ENCODE assay signal across 1 cellular context in the genomic region with DNA sequence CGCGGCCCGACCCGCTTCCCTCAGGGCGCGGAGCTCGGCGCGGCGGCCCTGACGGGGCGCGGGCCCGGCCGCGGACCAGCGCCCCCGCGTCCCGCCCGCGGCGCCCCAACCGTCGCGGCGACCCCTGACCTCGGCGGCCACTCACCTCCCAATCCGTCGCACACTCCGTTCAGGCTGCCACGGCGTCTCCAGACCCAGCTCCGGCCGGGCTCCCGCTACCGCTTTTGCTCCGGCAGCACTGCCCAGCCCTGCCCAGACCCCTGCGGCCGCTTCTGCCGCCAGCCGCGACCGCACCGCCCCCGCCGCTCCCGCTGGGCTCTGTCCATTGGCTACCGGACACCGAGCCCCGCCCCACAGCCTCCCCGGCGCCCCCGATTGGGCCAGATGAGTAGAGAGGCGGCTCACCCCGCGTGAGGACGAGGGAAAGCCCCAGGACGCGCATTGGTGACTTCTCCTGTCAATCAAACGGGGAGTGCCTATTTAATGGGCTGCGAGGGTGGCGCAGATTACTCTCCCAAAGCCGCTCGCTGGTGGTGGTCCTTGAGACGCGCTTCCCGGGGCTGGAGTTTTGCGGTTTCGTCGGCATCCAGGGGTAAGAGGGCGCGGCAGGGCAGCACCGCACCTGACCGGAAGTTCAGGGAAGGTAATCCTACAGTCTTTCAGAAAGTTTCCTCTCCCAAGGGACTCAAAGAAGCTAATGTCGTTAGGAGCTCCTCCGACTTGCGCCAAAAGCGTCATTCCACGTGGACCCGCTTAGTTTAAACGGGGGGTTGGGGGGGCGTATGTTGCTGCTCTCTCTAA.
A peak's percentile ranks its signal among the peaks of the same experiment; 100 is the strongest.
TF ChIP-seq lines count a peak whose summit lies in the region.

A gene with protein sequence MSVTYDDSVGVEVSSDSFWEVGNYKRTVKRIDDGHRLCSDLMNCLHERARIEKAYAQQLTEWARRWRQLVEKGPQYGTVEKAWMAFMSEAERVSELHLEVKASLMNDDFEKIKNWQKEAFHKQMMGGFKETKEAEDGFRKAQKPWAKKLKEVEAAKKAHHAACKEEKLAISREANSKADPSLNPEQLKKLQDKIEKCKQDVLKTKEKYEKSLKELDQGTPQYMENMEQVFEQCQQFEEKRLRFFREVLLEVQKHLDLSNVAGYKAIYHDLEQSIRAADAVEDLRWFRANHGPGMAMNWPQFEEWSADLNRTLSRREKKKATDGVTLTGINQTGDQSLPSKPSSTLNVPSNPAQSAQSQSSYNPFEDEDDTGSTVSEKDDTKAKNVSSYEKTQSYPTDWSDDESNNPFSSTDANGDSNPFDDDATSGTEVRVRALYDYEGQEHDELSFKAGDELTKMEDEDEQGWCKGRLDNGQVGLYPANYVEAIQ (minus strand): TSS at position 274 of the 801 bp plus-strand sequence. CDS start 103,069 bp downstream, outside the sequence.

TF ChIP-seq in K562, 482 proteins besides CTCF, POLR2A, EP300 and RAD21 (continued from another document and continues in another):
- TF ChIP-seq, protein P1, sequence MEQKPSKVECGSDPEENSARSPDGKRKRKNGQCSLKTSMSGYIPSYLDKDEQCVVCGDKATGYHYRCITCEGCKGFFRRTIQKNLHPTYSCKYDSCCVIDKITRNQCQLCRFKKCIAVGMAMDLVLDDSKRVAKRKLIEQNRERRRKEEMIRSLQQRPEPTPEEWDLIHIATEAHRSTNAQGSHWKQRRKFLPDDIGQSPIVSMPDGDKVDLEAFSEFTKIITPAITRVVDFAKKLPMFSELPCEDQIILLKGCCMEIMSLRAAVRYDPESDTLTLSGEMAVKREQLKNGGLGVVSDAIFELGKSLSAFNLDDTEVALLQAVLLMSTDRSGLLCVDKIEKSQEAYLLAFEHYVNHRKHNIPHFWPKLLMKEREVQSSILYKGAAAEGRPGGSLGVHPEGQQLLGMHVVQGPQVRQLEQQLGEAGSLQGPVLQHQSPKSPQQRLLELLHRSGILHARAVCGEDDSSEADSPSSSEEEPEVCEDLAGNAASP (IDR thresholded peaks at IDR 0.05) = no peak
- TF ChIP-seq, protein P2, sequence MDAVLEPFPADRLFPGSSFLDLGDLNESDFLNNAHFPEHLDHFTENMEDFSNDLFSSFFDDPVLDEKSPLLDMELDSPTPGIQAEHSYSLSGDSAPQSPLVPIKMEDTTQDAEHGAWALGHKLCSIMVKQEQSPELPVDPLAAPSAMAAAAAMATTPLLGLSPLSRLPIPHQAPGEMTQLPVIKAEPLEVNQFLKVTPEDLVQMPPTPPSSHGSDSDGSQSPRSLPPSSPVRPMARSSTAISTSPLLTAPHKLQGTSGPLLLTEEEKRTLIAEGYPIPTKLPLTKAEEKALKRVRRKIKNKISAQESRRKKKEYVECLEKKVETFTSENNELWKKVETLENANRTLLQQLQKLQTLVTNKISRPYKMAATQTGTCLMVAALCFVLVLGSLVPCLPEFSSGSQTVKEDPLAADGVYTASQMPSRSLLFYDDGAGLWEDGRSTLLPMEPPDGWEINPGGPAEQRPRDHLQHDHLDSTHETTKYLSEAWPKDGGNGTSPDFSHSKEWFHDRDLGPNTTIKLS (IDR thresholded peaks at IDR 0.05; ENCODE audit: borderline replicate concordance, low read depth) = peak; percentile 46; the same call in 1 of the 2 replicates
- TF ChIP-seq ZNF707 (CRISPR knock-in tag; conservative IDR thresholded peaks at IDR 0.05) (no peak), SMAD1 (IDR thresholded peaks at IDR 0.05; ENCODE audit: low read depth, low read length, partially characterized antibody) (no peak), HIVEP1 (CRISPR knock-in tag; IDR thresholded peaks at IDR 0.05) (no peak), POLR2B (IDR thresholded peaks at IDR 0.05; ENCODE audit: low read depth, partially characterized antibody) (peak; percentile 85), ZFP1 (CRISPR knock-in tag; IDR thresholded peaks at IDR 0.05) (no peak), ZNF583 (CRISPR knock-in tag; IDR thresholded peaks at IDR 0.05) (no peak), ZNF143 (CRISPR knock-in tag; IDR thresholded peaks at IDR 0.05) (no peak), FUS (optimal IDR thresholded peaks at IDR 0.05; ENCODE audit: low read depth, low read length) (no peak), BRD4 (IDR thresholded peaks at IDR 0.05) (no peak), ZFP30 (CRISPR knock-in tag; IDR thresholded peaks at IDR 0.05; ENCODE audit: borderline replicate concordance) (no peak), ZNF134 (CRISPR knock-in tag; conservative IDR thresholded peaks at IDR 0.05) (no peak), EZH2 (IDR thresholded peaks at IDR 0.05; ENCODE audit: borderline replicate concordance, low read depth, low read length) (no peak), MEF2A (IDR thresholded peaks at IDR 0.05; ENCODE audit: control insufficient read depth, low read depth, low read length) (no peak), ZNF444 (CRISPR knock-in tag; IDR thresholded peaks at IDR 0.05) (no peak), RBM25 (IDR thresholded peaks at IDR 0.05; ENCODE audit: low read depth, low read length, severe bottlenecking) (peak; percentile 91), BRD9 (IDR thresholded peaks at IDR 0.05; ENCODE audit: low read depth, partially characterized antibody) (no peak), EHMT2 (IDR thresholded peaks at IDR 0.05) (no peak), NCOR1 (IDR thresholded peaks at IDR 0.05) (no peak), CC2D1A (IDR thresholded peaks at IDR 0.05) (no peak), ZNF589 (CRISPR knock-in tag; IDR thresholded peaks at IDR 0.05; ENCODE audit: low read depth) (no peak), HLTF (IDR thresholded peaks at IDR 0.05) (no peak)
- TF ChIP-seq, protein P3, sequence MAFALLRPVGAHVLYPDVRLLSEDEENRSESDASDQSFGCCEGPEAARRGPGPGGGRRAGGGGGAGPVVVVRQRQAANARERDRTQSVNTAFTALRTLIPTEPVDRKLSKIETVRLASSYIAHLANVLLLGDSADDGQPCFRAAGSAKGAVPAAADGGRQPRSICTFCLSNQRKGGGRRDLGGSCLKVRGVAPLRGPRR (CRISPR knock-in tag; IDR thresholded peaks at IDR 0.05) = no peak
- TF ChIP-seq, protein P4, sequence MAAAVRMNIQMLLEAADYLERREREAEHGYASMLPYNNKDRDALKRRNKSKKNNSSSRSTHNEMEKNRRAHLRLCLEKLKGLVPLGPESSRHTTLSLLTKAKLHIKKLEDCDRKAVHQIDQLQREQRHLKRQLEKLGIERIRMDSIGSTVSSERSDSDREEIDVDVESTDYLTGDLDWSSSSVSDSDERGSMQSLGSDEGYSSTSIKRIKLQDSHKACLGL (CRISPR knock-in tag; IDR thresholded peaks at IDR 0.05; ENCODE audit: borderline replicate concordance, poor library complexity, severe bottlenecking) = no peak
- TF ChIP-seq, protein P5, sequence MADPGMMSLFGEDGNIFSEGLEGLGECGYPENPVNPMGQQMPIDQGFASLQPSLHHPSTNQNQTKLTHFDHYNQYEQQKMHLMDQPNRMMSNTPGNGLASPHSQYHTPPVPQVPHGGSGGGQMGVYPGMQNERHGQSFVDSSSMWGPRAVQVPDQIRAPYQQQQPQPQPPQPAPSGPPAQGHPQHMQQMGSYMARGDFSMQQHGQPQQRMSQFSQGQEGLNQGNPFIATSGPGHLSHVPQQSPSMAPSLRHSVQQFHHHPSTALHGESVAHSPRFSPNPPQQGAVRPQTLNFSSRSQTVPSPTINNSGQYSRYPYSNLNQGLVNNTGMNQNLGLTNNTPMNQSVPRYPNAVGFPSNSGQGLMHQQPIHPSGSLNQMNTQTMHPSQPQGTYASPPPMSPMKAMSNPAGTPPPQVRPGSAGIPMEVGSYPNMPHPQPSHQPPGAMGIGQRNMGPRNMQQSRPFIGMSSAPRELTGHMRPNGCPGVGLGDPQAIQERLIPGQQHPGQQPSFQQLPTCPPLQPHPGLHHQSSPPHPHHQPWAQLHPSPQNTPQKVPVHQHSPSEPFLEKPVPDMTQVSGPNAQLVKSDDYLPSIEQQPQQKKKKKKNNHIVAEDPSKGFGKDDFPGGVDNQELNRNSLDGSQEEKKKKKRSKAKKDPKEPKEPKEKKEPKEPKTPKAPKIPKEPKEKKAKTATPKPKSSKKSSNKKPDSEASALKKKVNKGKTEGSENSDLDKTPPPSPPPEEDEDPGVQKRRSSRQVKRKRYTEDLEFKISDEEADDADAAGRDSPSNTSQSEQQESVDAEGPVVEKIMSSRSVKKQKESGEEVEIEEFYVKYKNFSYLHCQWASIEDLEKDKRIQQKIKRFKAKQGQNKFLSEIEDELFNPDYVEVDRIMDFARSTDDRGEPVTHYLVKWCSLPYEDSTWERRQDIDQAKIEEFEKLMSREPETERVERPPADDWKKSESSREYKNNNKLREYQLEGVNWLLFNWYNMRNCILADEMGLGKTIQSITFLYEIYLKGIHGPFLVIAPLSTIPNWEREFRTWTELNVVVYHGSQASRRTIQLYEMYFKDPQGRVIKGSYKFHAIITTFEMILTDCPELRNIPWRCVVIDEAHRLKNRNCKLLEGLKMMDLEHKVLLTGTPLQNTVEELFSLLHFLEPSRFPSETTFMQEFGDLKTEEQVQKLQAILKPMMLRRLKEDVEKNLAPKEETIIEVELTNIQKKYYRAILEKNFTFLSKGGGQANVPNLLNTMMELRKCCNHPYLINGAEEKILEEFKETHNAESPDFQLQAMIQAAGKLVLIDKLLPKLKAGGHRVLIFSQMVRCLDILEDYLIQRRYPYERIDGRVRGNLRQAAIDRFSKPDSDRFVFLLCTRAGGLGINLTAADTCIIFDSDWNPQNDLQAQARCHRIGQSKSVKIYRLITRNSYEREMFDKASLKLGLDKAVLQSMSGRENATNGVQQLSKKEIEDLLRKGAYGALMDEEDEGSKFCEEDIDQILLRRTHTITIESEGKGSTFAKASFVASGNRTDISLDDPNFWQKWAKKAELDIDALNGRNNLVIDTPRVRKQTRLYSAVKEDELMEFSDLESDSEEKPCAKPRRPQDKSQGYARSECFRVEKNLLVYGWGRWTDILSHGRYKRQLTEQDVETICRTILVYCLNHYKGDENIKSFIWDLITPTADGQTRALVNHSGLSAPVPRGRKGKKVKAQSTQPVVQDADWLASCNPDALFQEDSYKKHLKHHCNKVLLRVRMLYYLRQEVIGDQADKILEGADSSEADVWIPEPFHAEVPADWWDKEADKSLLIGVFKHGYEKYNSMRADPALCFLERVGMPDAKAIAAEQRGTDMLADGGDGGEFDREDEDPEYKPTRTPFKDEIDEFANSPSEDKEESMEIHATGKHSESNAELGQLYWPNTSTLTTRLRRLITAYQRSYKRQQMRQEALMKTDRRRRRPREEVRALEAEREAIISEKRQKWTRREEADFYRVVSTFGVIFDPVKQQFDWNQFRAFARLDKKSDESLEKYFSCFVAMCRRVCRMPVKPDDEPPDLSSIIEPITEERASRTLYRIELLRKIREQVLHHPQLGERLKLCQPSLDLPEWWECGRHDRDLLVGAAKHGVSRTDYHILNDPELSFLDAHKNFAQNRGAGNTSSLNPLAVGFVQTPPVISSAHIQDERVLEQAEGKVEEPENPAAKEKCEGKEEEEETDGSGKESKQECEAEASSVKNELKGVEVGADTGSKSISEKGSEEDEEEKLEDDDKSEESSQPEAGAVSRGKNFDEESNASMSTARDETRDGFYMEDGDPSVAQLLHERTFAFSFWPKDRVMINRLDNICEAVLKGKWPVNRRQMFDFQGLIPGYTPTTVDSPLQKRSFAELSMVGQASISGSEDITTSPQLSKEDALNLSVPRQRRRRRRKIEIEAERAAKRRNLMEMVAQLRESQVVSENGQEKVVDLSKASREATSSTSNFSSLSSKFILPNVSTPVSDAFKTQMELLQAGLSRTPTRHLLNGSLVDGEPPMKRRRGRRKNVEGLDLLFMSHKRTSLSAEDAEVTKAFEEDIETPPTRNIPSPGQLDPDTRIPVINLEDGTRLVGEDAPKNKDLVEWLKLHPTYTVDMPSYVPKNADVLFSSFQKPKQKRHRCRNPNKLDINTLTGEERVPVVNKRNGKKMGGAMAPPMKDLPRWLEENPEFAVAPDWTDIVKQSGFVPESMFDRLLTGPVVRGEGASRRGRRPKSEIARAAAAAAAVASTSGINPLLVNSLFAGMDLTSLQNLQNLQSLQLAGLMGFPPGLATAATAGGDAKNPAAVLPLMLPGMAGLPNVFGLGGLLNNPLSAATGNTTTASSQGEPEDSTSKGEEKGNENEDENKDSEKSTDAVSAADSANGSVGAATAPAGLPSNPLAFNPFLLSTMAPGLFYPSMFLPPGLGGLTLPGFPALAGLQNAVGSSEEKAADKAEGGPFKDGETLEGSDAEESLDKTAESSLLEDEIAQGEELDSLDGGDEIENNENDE (IDR thresholded peaks at IDR 0.05; ENCODE audit: low read depth, low read length) = no peak
- TF ChIP-seq, protein P6, sequence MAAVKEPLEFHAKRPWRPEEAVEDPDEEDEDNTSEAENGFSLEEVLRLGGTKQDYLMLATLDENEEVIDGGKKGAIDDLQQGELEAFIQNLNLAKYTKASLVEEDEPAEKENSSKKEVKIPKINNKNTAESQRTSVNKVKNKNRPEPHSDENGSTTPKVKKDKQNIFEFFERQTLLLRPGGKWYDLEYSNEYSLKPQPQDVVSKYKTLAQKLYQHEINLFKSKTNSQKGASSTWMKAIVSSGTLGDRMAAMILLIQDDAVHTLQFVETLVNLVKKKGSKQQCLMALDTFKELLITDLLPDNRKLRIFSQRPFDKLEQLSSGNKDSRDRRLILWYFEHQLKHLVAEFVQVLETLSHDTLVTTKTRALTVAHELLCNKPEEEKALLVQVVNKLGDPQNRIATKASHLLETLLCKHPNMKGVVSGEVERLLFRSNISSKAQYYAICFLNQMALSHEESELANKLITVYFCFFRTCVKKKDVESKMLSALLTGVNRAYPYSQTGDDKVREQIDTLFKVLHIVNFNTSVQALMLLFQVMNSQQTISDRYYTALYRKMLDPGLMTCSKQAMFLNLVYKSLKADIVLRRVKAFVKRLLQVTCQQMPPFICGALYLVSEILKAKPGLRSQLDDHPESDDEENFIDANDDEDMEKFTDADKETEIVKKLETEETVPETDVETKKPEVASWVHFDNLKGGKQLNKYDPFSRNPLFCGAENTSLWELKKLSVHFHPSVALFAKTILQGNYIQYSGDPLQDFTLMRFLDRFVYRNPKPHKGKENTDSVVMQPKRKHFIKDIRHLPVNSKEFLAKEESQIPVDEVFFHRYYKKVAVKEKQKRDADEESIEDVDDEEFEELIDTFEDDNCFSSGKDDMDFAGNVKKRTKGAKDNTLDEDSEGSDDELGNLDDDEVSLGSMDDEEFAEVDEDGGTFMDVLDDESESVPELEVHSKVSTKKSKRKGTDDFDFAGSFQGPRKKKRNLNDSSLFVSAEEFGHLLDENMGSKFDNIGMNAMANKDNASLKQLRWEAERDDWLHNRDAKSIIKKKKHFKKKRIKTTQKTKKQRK (IDR thresholded peaks at IDR 0.05; ENCODE audit: borderline replicate concordance, low read depth, low read length) = peak; percentile 80; the same call in 1 of the 2 replicates
- TF ChIP-seq, protein P7, sequence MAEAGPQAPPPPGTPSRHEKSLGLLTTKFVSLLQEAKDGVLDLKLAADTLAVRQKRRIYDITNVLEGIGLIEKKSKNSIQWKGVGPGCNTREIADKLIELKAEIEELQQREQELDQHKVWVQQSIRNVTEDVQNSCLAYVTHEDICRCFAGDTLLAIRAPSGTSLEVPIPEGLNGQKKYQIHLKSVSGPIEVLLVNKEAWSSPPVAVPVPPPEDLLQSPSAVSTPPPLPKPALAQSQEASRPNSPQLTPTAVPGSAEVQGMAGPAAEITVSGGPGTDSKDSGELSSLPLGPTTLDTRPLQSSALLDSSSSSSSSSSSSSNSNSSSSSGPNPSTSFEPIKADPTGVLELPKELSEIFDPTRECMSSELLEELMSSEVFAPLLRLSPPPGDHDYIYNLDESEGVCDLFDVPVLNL (CRISPR knock-in tag; IDR thresholded peaks at IDR 0.05; ENCODE audit: low read depth) = no peak
